Comparison of ENCODE assay signal across 10 cellular contexts in the genomic region with DNA sequence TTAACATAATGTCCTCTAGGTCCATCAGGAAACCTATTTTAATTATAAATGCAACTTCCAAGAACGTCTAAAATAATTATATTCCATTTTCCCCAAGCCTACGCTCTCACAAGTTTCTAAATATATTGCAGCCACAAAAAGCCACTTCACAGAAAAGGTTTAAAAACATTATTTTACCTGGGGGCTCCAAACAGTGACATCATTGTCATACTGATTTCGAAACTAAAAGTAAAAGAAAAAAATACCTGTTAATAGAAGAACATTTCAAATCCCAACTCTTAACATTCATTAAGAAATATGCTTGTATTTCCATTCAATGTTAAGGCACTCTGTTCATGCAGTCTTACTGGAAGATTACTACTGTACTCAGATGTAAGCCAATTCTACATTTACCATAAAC. TPM values are rescaled to one million over a fixed set of nuclear protein-coding genes. Genes with fewer than 3 reads are reported as not detected.
DNase-seq lines count a peak whose midpoint lies in the region; ATAC-seq and TF ChIP-seq lines count a peak whose summit lies in the region.
"Had no signal": no experiment of that assay in that cellular context is flagged by ENCODE, and none has a peak within 500 bp of the region (broad histone marks: within the 10 kb centered on the region; RNA-seq: fewer than 3 reads in every experiment).

No MANE protein-coding gene starts in this region.

- H3K4me2 ChIP-seq in DND-41 (ENCODE audit: insufficient read depth, low read length) (peak overlapping the region; percentile 71), PC-3 (ENCODE audit: low read length) (peak overlapping the region; percentile 79), parathyroid adenoma (ENCODE audit: low read length) (peak overlapping the region; percentile 49)

- H2AFZ ChIP-seq in DND-41 (ENCODE audit: low read depth, low read length): no peak overlapping the region
- H2AFZ ChIP-seq in PC-3 (ENCODE audit: low read length): no peak overlapping the region
- no peak overlapping the region for H2AFZ ChIP-seq in parathyroid adenoma

- ATAC-seq in DND-41 (ENCODE audit: insufficient read depth, low read depth): no peak
- ATAC-seq in PC-3: no peak
- no peak for ATAC-seq in GM18907 (IDR thresholded peaks at IDR 0.05; ENCODE audit: unreplicated experiment)

- H3K4me1 ChIP-seq in DND-41 (ENCODE audit: insufficient read depth, low read length) (peaks cover 43% of the 10 kb centered on the region), PC-3 (ENCODE audit: insufficient read depth, low read length) (peaks cover 10% of the 10 kb centered on the region; the same call in 1 of the 2 replicates), parathyroid adenoma (no peaks in the 10 kb centered on the region)

- H3K9me2 ChIP-seq in PC-3 (replicated peaks; ENCODE audit: low read length): no peaks in the 10 kb centered on the region

- H3K79me2 ChIP-seq in DND-41 (ENCODE audit: insufficient read depth, low read length) (peaks cover 66% of the 10 kb centered on the region), PC-3 (ENCODE audit: low read length) (peaks cover 48% of the 10 kb centered on the region), parathyroid adenoma (no peaks in the 10 kb centered on the region)

- no TSS peak for BruUV-seq in PC-3 (replicated peaks; lab: Mats Ljungman, UMichigan)

- intact Hi-C loops in PC-3 (cut with micrococcal nuclease): no loop called here

- H3K9me3 ChIP-seq in DND-41 (ENCODE audit: insufficient read depth, low read length, severe bottlenecking): no peaks in the 10 kb centered on the region
- H3K9me3 ChIP-seq in PC-3 (ENCODE audit: low read length): no peaks in the 10 kb centered on the region
- H3K9me3 ChIP-seq in parathyroid adenoma (ENCODE audit: control insufficient read depth, low read length): no peaks in the 10 kb centered on the region

- peaks cover 51% of the 10 kb centered on the region for H3K36me3 ChIP-seq in DND-41 (ENCODE audit: insufficient read depth, low read length)
- H3K36me3 ChIP-seq in PC-3 (ENCODE audit: low read depth, low read length): peaks cover 33% of the 10 kb centered on the region
- H3K36me3 ChIP-seq in parathyroid adenoma (ENCODE audit: control insufficient read depth, insufficient read depth, low read length): no peaks in the 10 kb centered on the region

- H4K20me1 ChIP-seq in DND-41 (ENCODE audit: insufficient read depth, low read length): peaks cover 3% of the 10 kb centered on the region; the same call in 1 of the 2 replicates
- H4K20me1 ChIP-seq in PC-3 (ENCODE audit: low read length): no peaks in the 10 kb centered on the region

- no peaks in the 10 kb centered on the region for H3F3A ChIP-seq in PC-3 (ENCODE audit: low read length, unreplicated experiment)

- H3K27me3 ChIP-seq in DND-41 (ENCODE audit: insufficient read depth, low read length, poor library complexity) (no peaks in the 10 kb centered on the region), PC-3 (ENCODE audit: low read length) (no peaks in the 10 kb centered on the region), parathyroid adenoma (ENCODE audit: control insufficient read depth, insufficient read depth, low read length) (no peaks in the 10 kb centered on the region)

- POLR2A ChIA-PET in PC-3 (lab: Charles Lee; ENCODE audit: unreplicated experiment) (no interaction called here), RWPE1 (lab: Yijun Ruan, JAX; ENCODE audit: low non-redundant PET) (no interaction called here)

- H3K9ac ChIP-seq in DND-41 (ENCODE audit: low read depth, low read length) (peak overlapping the region; percentile 91), PC-3 (ENCODE audit: low read length) (peak overlapping the region; percentile 99), parathyroid adenoma (no peak overlapping the region)

- peak overlapping the region; percentile 92 for H3K27ac ChIP-seq in DND-41 (ENCODE audit: low read length)
- no peak overlapping the region for H3K27ac ChIP-seq in PC-3 (ENCODE audit: low read length)
- peak overlapping the region; percentile 93 for H3K27ac ChIP-seq in epithelial cell of prostate
- no peak overlapping the region for H3K27ac ChIP-seq in parathyroid adenoma
- no peak overlapping the region for H3K27ac ChIP-seq in RWPE1

- TF ChIP-seq CTCF in DND-41 (IDR thresholded peaks at IDR 0.05; ENCODE audit: borderline replicate concordance, extremely low read depth, low read length, poor library complexity, severe bottlenecking): no peak
- TF ChIP-seq CTCF in PC-3 (conservative IDR thresholded peaks at IDR 0.05; ENCODE audit: low read depth, low read length): no peak
- no peak for TF ChIP-seq CTCF in parathyroid adenoma (IDR thresholded peaks at IDR 0.05)
- no peak for TF ChIP-seq CTCF in RWPE1 (conservative IDR thresholded peaks at IDR 0.05; ENCODE audit: low read depth)
- TF ChIP-seq CTCF in GM13976 (IDR thresholded peaks at IDR 0.05; ENCODE audit: borderline replicate concordance, control extremely low read depth, extremely low read depth, insufficient read depth, missing control alignments): no peak

- in situ Hi-C loops in GM13976 (cut with MboI; ENCODE audit: low sequenced_read_pairs, unreplicated experiment): no loop called here

- H3K4me3 ChIP-seq in DND-41 (ENCODE audit: low read depth in 1 of 2, low read length in 2 of 2): peak overlapping the region; percentile 83 to 88
- peak overlapping the region; percentile 80 for H3K4me3 ChIP-seq in PC-3 (ENCODE audit: low read length)
- peak overlapping the region; percentile 84 for H3K4me3 ChIP-seq in parathyroid adenoma (ENCODE audit: low read depth, low read length)

- DNase-seq in DND-41: no peak
- no peak for DNase-seq in PC-3
- DNase-seq in epithelial cell of prostate (ENCODE audit: low read depth, low spot score): no peak
- no peak for DNase-seq in RWPE1 (ENCODE audit: low spot score)
- DNase-seq in GM13976 (ENCODE audit: low spot score): no peak
- no peak for DNase-seq in NCI-H2081 treated with DMSO at 0.1 percent for 48 hours (lab: John Stamatoyannopoulos, UW)
- DNase-seq: amniotic stem cell, NCI-H1417 treated with DMSO at 0.1 percent for 48 hours had no signal

- CTCF ChIA-PET in PC-3 (lab: Charles Lee): no interaction called here
- CTCF ChIA-PET in RWPE1 (lab: Yijun Ruan, JAX): interaction anchor here (0.6 kb wide), 1 partner anchor 217 kb away, joined by 4 read pairs; no protein-coding TSS in a partner anchor

RNA-seq across cellular contexts. Expression of gene PSMA1, which starts 1.4 kb away (rescaled TPM):
- 213 and 275 TPM in 2 replicates for total RNA-seq in PC-3 (2014; rRNA removed)

RNA-seq across cellular contexts. Expression of gene COPB1, which starts 19.2 kb away (rescaled TPM):
- 74.1 and 94.8 TPM in 2 replicates for total RNA-seq in PC-3 (2014; rRNA removed)

Comparison
In these comparisons a context has a peak if more than half of its experiments do, and no peak if none do; other contexts are left out.
1. H3K27ac ChIP-seq: peak in DND-41 (single experiment) and epithelial cell of prostate (single experiment); none in PC-3 (single experiment), parathyroid adenoma (single experiment) and RWPE1 (single experiment).
2. Peak in every context shown above with its lines, with median percentiles within 50 percentile points of each other: H3K4me2 ChIP-seq and H3K4me3 ChIP-seq.